In genomic region chr2:3305952-3306351, GRCh38 we compare ENCODE assay signal across 27 cellular contexts.
DNase-seq lines count a peak whose midpoint lies in the region; ATAC-seq, FAIRE-seq and TF ChIP-seq lines count a peak whose summit lies in the region.
"Had no signal": no experiment of that assay in that cellular context is flagged by ENCODE, and none has a peak within 500 bp of the region (broad histone marks: within the 10 kb centered on the region; RNA-seq: fewer than 3 reads in every experiment).

No MANE protein-coding gene starts in this region.

- 31% methylated on average over 12 of the region's 12 CpGs for WGBS in liver
- 11 to 69% (median 41%) methylated on average over 12 of the region's 12 CpGs for WGBS in small intestine, 3 donors
- 81% methylated on average over 12 of the region's 12 CpGs for WGBS in suprapubic skin

- H3K36me3 ChIP-seq in liver (ENCODE audit: control insufficient read depth in 4 of 4, insufficient read depth in 3 of 4, low read depth in 1 of 4, low read length in 3 of 4) (no peaks in the 10 kb centered on the region), small intestine (ENCODE audit: control insufficient read depth in 2 of 2, insufficient read depth in 2 of 2, low read length in 2 of 2) (peaks cover 0 to 3% of the 10 kb centered on the region in 2 donors), suprapubic skin (no peaks in the 10 kb centered on the region)
- H3K36me3 ChIP-seq: ascending aorta, right lobe of liver had no signal

- TF ChIP-seq CTCF in liver (IDR thresholded peaks at IDR 0.05; ENCODE audit: low read depth, low read length, missing input control) (no peak), suprapubic skin (IDR thresholded peaks at IDR 0.05) (no peak)
- no peak for TF ChIP-seq CTCF in activated CD8-positive, alpha-beta T cell treated with anti-CD3 and anti-CD28 coated beads for 36 hours (IDR thresholded peaks at IDR 0.05)

- no peaks in the 10 kb centered on the region for H3K9me3 Mint-ChIP-seq in activated CD4-positive, alpha-beta memory T cell treated with anti-CD3 and anti-CD28 coated beads for 36 hours
- no peaks in the 10 kb centered on the region for H3K9me3 Mint-ChIP-seq in activated CD4-positive, alpha-beta memory T cell treated with anti-CD3 and anti-CD28 coated beads, Interleukin-2, amount 10 ng/mL, durations not matched to agents 7 days and 5 days
- H3K9me3 Mint-ChIP-seq in activated T-helper 1 cell treated with anti-CD3 and anti-CD28 coated beads, Interleukin-12 subunit alpha, Interleukin-12 subunit beta, Interleukin-2, Interleukin-4 antibody, amounts not matched to agents 30 ng/mL and 10 ng/mL and 1 ng/mL, durations not matched to agents 14 hours and 24 hours and 36 hours = no peaks in the 10 kb centered on the region
- H3K9me3 Mint-ChIP-seq in activated CD8-positive, alpha-beta T cell treated with anti-CD3 and anti-CD28 coated beads for 36 hours = no peaks in the 10 kb centered on the region
- H3K9me3 Mint-ChIP-seq: activated T-cell treated with anti-CD3 and anti-CD28 coated beads, Interleukin-2, amount 50 U/mL, for 24 hours; GM23338; naive thymus-derived CD8-positive, alpha-beta T cell had no signal

- no peak for DNase-seq in activated CD4-positive, alpha-beta memory T cell treated with anti-CD3 and anti-CD28 coated beads for 36 hours
- DNase-seq in activated CD4-positive, alpha-beta memory T cell treated with anti-CD3 and anti-CD28 coated beads, Interleukin-2, amount 10 ng/mL, durations not matched to agents 7 days and 5 days = no peak
- DNase-seq in activated T-helper 1 cell treated with anti-CD3 and anti-CD28 coated beads, Interleukin-12 subunit alpha, Interleukin-12 subunit beta, Interleukin-2, Interleukin-4 antibody, amounts not matched to agents 30 ng/mL and 10 ng/mL and 1 ng/mL, durations not matched to agents 14 hours and 24 hours and 36 hours (ENCODE audit: low spot score) = no peak
- DNase-seq in small intestine (peak; percentile 60), HCEC 1CT (no peak), suprapubic skin (ENCODE audit: low spot score in 2 of 2) (no peak)
- DNase-seq in activated CD8-positive, alpha-beta T cell treated with anti-CD3 and anti-CD28 coated beads for 36 hours = no peak
- DNase-seq: activated naive CD4-positive, alpha-beta T cell treated with anti-CD3 and anti-CD28 coated beads, Interleukin-2, amount 50 U/mL, for 16 hours; activated T-cell treated with anti-CD3 and anti-CD28 coated beads, Interleukin-2, amount 50 U/mL, for 24 hours; CD4-positive, alpha-beta memory T cell; cerebellar nuclear complex; MG63; naive thymus-derived CD8-positive, alpha-beta T cell; NCI-H1417; NCI-H2107; NCI-H446 treated with DMSO at 0.1 percent for 48 hours; PC-3; SHP77 had no signal

- POLR2A ChIA-PET in activated CD4-positive, alpha-beta memory T cell treated with anti-CD3 and anti-CD28 coated beads for 36 hours (lab: Charles Lee) = no interaction called here
- POLR2A ChIA-PET in activated CD4-positive, alpha-beta memory T cell treated with anti-CD3 and anti-CD28 coated beads, Interleukin-2, amount 10 ng/mL, durations not matched to agents 7 days and 5 days (lab: Charles Lee) = no interaction called here
- POLR2A ChIA-PET in activated CD8-positive, alpha-beta T cell treated with anti-CD3 and anti-CD28 coated beads for 36 hours (lab: Charles Lee) = no interaction called here

- H3K9me3 ChIP-seq in liver (ENCODE audit: control insufficient read depth in 4 of 4, low read length in 3 of 4) (no peaks in the 10 kb centered on the region), small intestine (ENCODE audit: control insufficient read depth, low read depth) (no peaks in the 10 kb centered on the region), suprapubic skin (no peaks in the 10 kb centered on the region)
- H3K9me3 ChIP-seq: ascending aorta, MG63, pancreas, right lobe of liver had no signal

- no peaks in the 10 kb centered on the region for H3K27me3 ChIP-seq in liver (ENCODE audit: control insufficient read depth in 4 of 4, insufficient read depth in 4 of 4, low read length in 3 of 4)
- no peaks in the 10 kb centered on the region for H3K27me3 ChIP-seq in small intestine (ENCODE audit: control insufficient read depth in 2 of 2, insufficient read depth in 2 of 2, low read length in 2 of 2)
- H3K27me3 ChIP-seq in suprapubic skin = no peaks in the 10 kb centered on the region
- H3K27me3 ChIP-seq: ascending aorta, MG63, pancreas, right lobe of liver had no signal

- CTCF ChIA-PET in activated CD4-positive, alpha-beta memory T cell treated with anti-CD3 and anti-CD28 coated beads for 36 hours (lab: Charles Lee) = interaction anchor here (1.0 kb wide), 1 partner anchor 83 kb away, joined by 3 read pairs; no protein-coding TSS in a partner anchor
- CTCF ChIA-PET in activated CD4-positive, alpha-beta memory T cell treated with anti-CD3 and anti-CD28 coated beads, Interleukin-2, amount 10 ng/mL, durations not matched to agents 7 days and 5 days (lab: Charles Lee) = interaction anchor here (1.1 kb wide), 1 partner anchor 38 kb away, joined by 3 read pairs; no protein-coding TSS in a partner anchor
- CTCF ChIA-PET in activated CD8-positive, alpha-beta T cell treated with anti-CD3 and anti-CD28 coated beads for 36 hours (lab: Charles Lee) = interaction anchor here (1.1 kb wide), 1 partner anchor 127 kb away, joined by 4 read pairs; no protein-coding TSS in a partner anchor

- intact Hi-C loops in activated CD4-positive, alpha-beta memory T cell treated with anti-CD3 and anti-CD28 coated beads for 36 hours (cut with micrococcal nuclease) = no loop called here
- intact Hi-C loops in activated T-helper 1 cell treated with anti-CD3 and anti-CD28 coated beads, Interleukin-12 subunit alpha, Interleukin-12 subunit beta, Interleukin-2, Interleukin-4 antibody, amounts not matched to agents 30 ng/mL and 10 ng/mL and 1 ng/mL, durations not matched to agents 14 hours and 24 hours and 36 hours (cut with micrococcal nuclease) = no loop called here
- intact Hi-C loops in activated CD8-positive, alpha-beta T cell treated with anti-CD3 and anti-CD28 coated beads for 36 hours (cut with micrococcal nuclease) = no loop called here

- no peak for TF ChIP-seq EP300 in suprapubic skin (IDR thresholded peaks at IDR 0.05)

- ATAC-seq in activated CD8-positive, alpha-beta T cell treated with anti-CD3 and anti-CD28 coated beads for 36 hours = no peak
- ATAC-seq: GM23338; K562; naive thymus-derived CD8-positive, alpha-beta T cell; pancreas; PC-3 had no signal

- H3K27me3 Mint-ChIP-seq in activated CD4-positive, alpha-beta memory T cell treated with anti-CD3 and anti-CD28 coated beads for 36 hours = no peaks in the 10 kb centered on the region
- H3K27me3 Mint-ChIP-seq in activated CD4-positive, alpha-beta memory T cell treated with anti-CD3 and anti-CD28 coated beads, Interleukin-2, amount 10 ng/mL, durations not matched to agents 7 days and 5 days = no peaks in the 10 kb centered on the region
- no peaks in the 10 kb centered on the region for H3K27me3 Mint-ChIP-seq in activated T-helper 1 cell treated with anti-CD3 and anti-CD28 coated beads, Interleukin-12 subunit alpha, Interleukin-12 subunit beta, Interleukin-2, Interleukin-4 antibody, amounts not matched to agents 30 ng/mL and 10 ng/mL and 1 ng/mL, durations not matched to agents 14 hours and 24 hours and 36 hours (ENCODE audit: insufficient read depth)
- no peaks in the 10 kb centered on the region for H3K27me3 Mint-ChIP-seq in activated CD8-positive, alpha-beta T cell treated with anti-CD3 and anti-CD28 coated beads for 36 hours
- H3K27me3 Mint-ChIP-seq: activated T-cell treated with anti-CD3 and anti-CD28 coated beads, Interleukin-2, amount 50 U/mL, for 24 hours; CD4-positive, alpha-beta memory T cell; naive thymus-derived CD8-positive, alpha-beta T cell had no signal

- no peak overlapping the region for H3K27ac ChIP-seq in liver (ENCODE audit: low read depth in 1 of 2, low read length in 2 of 2)
- no peak overlapping the region for H3K27ac ChIP-seq in small intestine (ENCODE audit: low read depth in 1 of 2, low read length in 1 of 2)
- no peak overlapping the region for H3K27ac ChIP-seq in suprapubic skin
- H3K27ac ChIP-seq: 22Rv1, ascending aorta, epithelial cell of prostate, pancreas, right lobe of liver had no signal

- no peak overlapping the region for H3K9ac ChIP-seq in liver (ENCODE audit: low read depth in 1 of 2, low read length in 2 of 2)

- H3K36me3 Mint-ChIP-seq in activated CD4-positive, alpha-beta memory T cell treated with anti-CD3 and anti-CD28 coated beads for 36 hours = peaks cover 5% of the 10 kb centered on the region
- H3K36me3 Mint-ChIP-seq in activated CD4-positive, alpha-beta memory T cell treated with anti-CD3 and anti-CD28 coated beads, Interleukin-2, amount 10 ng/mL, durations not matched to agents 7 days and 5 days (ENCODE audit: low read depth) = peaks cover 7% of the 10 kb centered on the region
- peaks cover 5% of the 10 kb centered on the region for H3K36me3 Mint-ChIP-seq in activated T-helper 1 cell treated with anti-CD3 and anti-CD28 coated beads, Interleukin-12 subunit alpha, Interleukin-12 subunit beta, Interleukin-2, Interleukin-4 antibody, amounts not matched to agents 30 ng/mL and 10 ng/mL and 1 ng/mL, durations not matched to agents 14 hours and 24 hours and 36 hours (ENCODE audit: low read depth)
- H3K36me3 Mint-ChIP-seq in activated CD8-positive, alpha-beta T cell treated with anti-CD3 and anti-CD28 coated beads for 36 hours (ENCODE audit: low read depth) = peaks cover 5% of the 10 kb centered on the region

- H3K4me3 Mint-ChIP-seq in activated CD4-positive, alpha-beta memory T cell treated with anti-CD3 and anti-CD28 coated beads for 36 hours = no peak overlapping the region
- no peak overlapping the region for H3K4me3 Mint-ChIP-seq in activated CD4-positive, alpha-beta memory T cell treated with anti-CD3 and anti-CD28 coated beads, Interleukin-2, amount 10 ng/mL, durations not matched to agents 7 days and 5 days
- no peak overlapping the region for H3K4me3 Mint-ChIP-seq in activated T-helper 1 cell treated with anti-CD3 and anti-CD28 coated beads, Interleukin-12 subunit alpha, Interleukin-12 subunit beta, Interleukin-2, Interleukin-4 antibody, amounts not matched to agents 30 ng/mL and 10 ng/mL and 1 ng/mL, durations not matched to agents 14 hours and 24 hours and 36 hours
- H3K4me3 Mint-ChIP-seq in activated CD8-positive, alpha-beta T cell treated with anti-CD3 and anti-CD28 coated beads for 36 hours = no peak overlapping the region
- H3K4me3 Mint-ChIP-seq: activated T-cell treated with anti-CD3 and anti-CD28 coated beads, Interleukin-2, amount 50 U/mL, for 24 hours; GM23338; naive thymus-derived CD8-positive, alpha-beta T cell had no signal

- peaks cover 7 to 25% (median 14%) of the 10 kb centered on the region in 4 donors for H3K4me1 ChIP-seq in liver (ENCODE audit: control insufficient read depth in 4 of 4, insufficient read depth in 4 of 4, low read length in 3 of 4)
- H3K4me1 ChIP-seq in small intestine (ENCODE audit: control insufficient read depth in 2 of 2, insufficient read depth in 1 of 2, low read depth in 1 of 2, low read length in 1 of 2) = no peaks in the 10 kb centered on the region
- H3K4me1 ChIP-seq in suprapubic skin = peaks cover 6% of the 10 kb centered on the region
- H3K4me1 ChIP-seq: ascending aorta, pancreas had no signal

- peak overlapping the region; percentile 8 for H3K27ac Mint-ChIP-seq in activated CD4-positive, alpha-beta memory T cell treated with anti-CD3 and anti-CD28 coated beads for 36 hours
- no peak overlapping the region for H3K27ac Mint-ChIP-seq in activated CD4-positive, alpha-beta memory T cell treated with anti-CD3 and anti-CD28 coated beads, Interleukin-2, amount 10 ng/mL, durations not matched to agents 7 days and 5 days
- peak overlapping the region; percentile 46 for H3K27ac Mint-ChIP-seq in activated T-helper 1 cell treated with anti-CD3 and anti-CD28 coated beads, Interleukin-12 subunit alpha, Interleukin-12 subunit beta, Interleukin-2, Interleukin-4 antibody, amounts not matched to agents 30 ng/mL and 10 ng/mL and 1 ng/mL, durations not matched to agents 14 hours and 24 hours and 36 hours
- H3K27ac Mint-ChIP-seq in activated CD8-positive, alpha-beta T cell treated with anti-CD3 and anti-CD28 coated beads for 36 hours = no peak overlapping the region
- H3K27ac Mint-ChIP-seq: activated T-cell treated with anti-CD3 and anti-CD28 coated beads, Interleukin-2, amount 50 U/mL, for 24 hours; GM23338 had no signal

- TF ChIP-seq RAD21 in liver (IDR thresholded peaks at IDR 0.05) = peak in 1 of 2 donors; percentile 13

- peaks cover 20% of the 10 kb centered on the region for H3K4me1 Mint-ChIP-seq in activated CD4-positive, alpha-beta memory T cell treated with anti-CD3 and anti-CD28 coated beads for 36 hours (ENCODE audit: low read depth)
- H3K4me1 Mint-ChIP-seq in activated CD4-positive, alpha-beta memory T cell treated with anti-CD3 and anti-CD28 coated beads, Interleukin-2, amount 10 ng/mL, durations not matched to agents 7 days and 5 days = peaks cover 9% of the 10 kb centered on the region
- H3K4me1 Mint-ChIP-seq in activated T-helper 1 cell treated with anti-CD3 and anti-CD28 coated beads, Interleukin-12 subunit alpha, Interleukin-12 subunit beta, Interleukin-2, Interleukin-4 antibody, amounts not matched to agents 30 ng/mL and 10 ng/mL and 1 ng/mL, durations not matched to agents 14 hours and 24 hours and 36 hours (ENCODE audit: low read depth) = peaks cover 14% of the 10 kb centered on the region
- H3K4me1 Mint-ChIP-seq in activated CD8-positive, alpha-beta T cell treated with anti-CD3 and anti-CD28 coated beads for 36 hours (ENCODE audit: low read depth) = peaks cover 9% of the 10 kb centered on the region

- no peak for FAIRE-seq in small intestine (lab: Jason Lieb, UNC)
- FAIRE-seq: GM18507, K562, pancreas had no signal

- H3K4me3 ChIP-seq in liver (ENCODE audit: low read depth in 1 of 3, low read length in 3 of 3) = peak overlapping the region in 1 of 3 donors; percentile 6
- no peak overlapping the region for H3K4me3 ChIP-seq in small intestine (ENCODE audit: low read depth in 1 of 2, low read length in 2 of 2)
- no peak overlapping the region for H3K4me3 ChIP-seq in suprapubic skin
- H3K4me3 ChIP-seq: ascending aorta, GM23338, K562, MG63, pancreas, right lobe of liver had no signal

- no peak for TF ChIP-seq POLR2A in suprapubic skin (IDR thresholded peaks at IDR 0.05)

Comparison
In these comparisons a context has a peak if more than half of its experiments do, and no peak if none do; other contexts are left out.
1. H3K27ac Mint-ChIP-seq: peak in activated CD4-positive, alpha-beta memory T cell treated with anti-CD3 and anti-CD28 coated beads for 36 hours (single experiment) and activated T-helper 1 cell treated with anti-CD3 and anti-CD28 coated beads, Interleukin-12 subunit alpha, Interleukin-12 subunit beta, Interleukin-2, Interleukin-4 antibody, amounts not matched to agents 30 ng/mL and 10 ng/mL and 1 ng/mL, durations not matched to agents 14 hours and 24 hours and 36 hours (single experiment); none in activated CD4-positive, alpha-beta memory T cell treated with anti-CD3 and anti-CD28 coated beads, Interleukin-2, amount 10 ng/mL, durations not matched to agents 7 days and 5 days (single experiment) and activated CD8-positive, alpha-beta T cell treated with anti-CD3 and anti-CD28 coated beads for 36 hours (single experiment).